In the genomic region with DNA sequence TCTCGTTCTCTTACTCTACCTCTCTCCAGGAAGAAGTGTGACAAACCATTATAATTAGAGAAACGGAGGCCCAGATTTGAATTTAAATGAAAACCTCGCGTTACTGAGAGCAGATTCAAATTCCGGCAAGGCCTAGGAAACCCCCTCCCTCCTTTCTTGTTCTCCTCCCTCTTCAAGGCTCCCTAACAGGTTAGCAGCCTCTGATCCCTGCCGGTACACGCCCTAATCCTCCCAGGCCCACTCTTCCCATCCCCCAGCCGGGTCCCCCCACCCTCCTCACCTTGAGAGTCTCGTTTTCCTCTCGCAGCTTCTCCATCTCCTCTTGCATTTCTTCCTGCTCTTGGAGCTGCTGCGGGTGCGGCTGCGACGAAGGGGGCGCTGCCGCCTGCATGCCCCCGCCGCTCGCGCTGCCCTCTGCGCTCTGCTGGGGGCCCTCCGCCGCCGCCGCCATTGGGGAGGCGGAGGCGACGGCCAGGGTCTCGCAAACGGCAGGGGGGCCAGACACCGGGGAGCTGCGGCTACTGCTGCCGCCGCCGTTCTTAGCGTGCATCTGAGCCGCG, we compare ENCODE assay signal across 8 cellular contexts. TPM values are rescaled to one million over a fixed set of nuclear protein-coding genes. Genes with fewer than 3 reads are reported as not detected.
A peak's percentile ranks its signal among the peaks of the same experiment; 100 is the strongest.
DNase-seq lines count a peak whose midpoint lies in the region; ATAC-seq and TF ChIP-seq lines count a peak whose summit lies in the region.

No MANE protein-coding gene starts in this region.

- H3K27ac ChIP-seq in DOHH2 (ENCODE audit: low read depth, low read length) (no peak overlapping the region), adrenal gland (peak overlapping the region in 2 of 5 donors; percentile 2 to 69)

- H3K79me2 ChIP-seq in DOHH2 (ENCODE audit: control insufficient read depth, low read length), result no peaks in the 10 kb centered on the region

- no peaks in the 10 kb centered on the region for H3K9me3 ChIP-seq in DOHH2 (ENCODE audit: control insufficient read depth, insufficient read depth, low read length)
- no peaks in the 10 kb centered on the region for H3K9me3 ChIP-seq in adrenal gland (replicated peaks in 1 of 3)

- peak overlapping the region; percentile 81 for H3K4me2 ChIP-seq in DOHH2 (ENCODE audit: low read length)

- H3K4me1 ChIP-seq in DOHH2 (ENCODE audit: control insufficient read depth, low read length), result peaks cover 5% of the 10 kb centered on the region; the same call in 1 of the 2 replicates
- H3K4me1 ChIP-seq in adrenal gland (replicated peaks in 1 of 2), result peaks cover 11 to 17% of the 10 kb centered on the region in 2 donors

- intact Hi-C loops in adrenal gland (cut with DNase I), result loop anchor here in 1 of 2 donors (5.0 kb wide), 1 partner anchor 43 kb away; no protein-coding TSS in a partner anchor

- peaks cover 10% of the 10 kb centered on the region; the same call in 1 of the 2 replicates for H3K27me3 ChIP-seq in DOHH2 (ENCODE audit: control insufficient read depth, low read length)
- peaks cover 9% of the 10 kb centered on the region for H3K27me3 ChIP-seq in adrenal gland

- H3F3A ChIP-seq in DOHH2 (ENCODE audit: control insufficient read depth, insufficient read depth), result no peaks in the 10 kb centered on the region

- peak; percentile 7 for DNase-seq in NCI-H128 (lab: John Stamatoyannopoulos, UW; ENCODE audit: unreplicated experiment)
- peak in 2 of 7 donors; percentile 25 to 51 for DNase-seq in adrenal gland
- DNase-seq in hippocampal formation (lab: John Stamatoyannopoulos, UW), result peak; percentile 39 to 49
- peak; percentile 6 for DNase-seq in renal cortical epithelial cell (ENCODE audit: low read depth)
- DNase-seq in UCSD-AML1 (lab: John Stamatoyannopoulos, UW; ENCODE audit: unreplicated experiment), result no peak

- TF ChIP-seq CTCF in DOHH2 (IDR thresholded peaks at IDR 0.05; ENCODE audit: low read depth, low read length, poor library complexity, severe bottlenecking), result no peak
- no peak for TF ChIP-seq CTCF in adrenal gland (IDR thresholded peaks at IDR 0.05)

- no peaks in the 10 kb centered on the region for H3K9me2 ChIP-seq in DOHH2 (replicated peaks; ENCODE audit: control insufficient read depth, low read length)

- TF ChIP-seq POLR2A in adrenal gland (IDR thresholded peaks at IDR 0.05), result no peak

- peak overlapping the region; percentile 58 for H3K4me3 ChIP-seq in DOHH2 (ENCODE audit: low read length)
- peak overlapping the region in 3 of 4 donors; percentile 17 to 63 (median 41) for H3K4me3 ChIP-seq in adrenal gland

- 1 to 2% (median 2%) methylated on average over 12 to 38 of the region's 38 CpGs for WGBS in adrenal gland, 4 donors

- no peaks in the 10 kb centered on the region for H4K20me1 ChIP-seq in DOHH2 (ENCODE audit: control insufficient read depth, insufficient read depth, low read depth, low read length)

- ATAC-seq in GM21515 (IDR thresholded peaks at IDR 0.05; ENCODE audit: unreplicated experiment), result peak; percentile 6
- ATAC-seq in HG03469 (IDR thresholded peaks at IDR 0.05; ENCODE audit: unreplicated experiment), result no peak

- H3K36me3 ChIP-seq in DOHH2 (ENCODE audit: control insufficient read depth, low read length), result no peaks in the 10 kb centered on the region
- no peaks in the 10 kb centered on the region for H3K36me3 ChIP-seq in adrenal gland (replicated peaks in 1 of 2)

RNA-seq across cellular contexts. Expression of a gene that starts 56.1 kb away (rescaled TPM):
- 1 to 10 TPM in 7 of 8 donors, under 1 TPM in 1; 0.18 to 3.9 (median 1.8) TPM for total RNA-seq in adrenal gland
- 1 to 10 TPM; 2.9 to 8.6 (median 3.1) TPM for polyA plus RNA-seq in adrenal gland
- 1.0 and 4.4 TPM in 2 replicates for total RNA-seq in renal cortical epithelial cell
